Comparison of ENCODE assay signal across 27 cellular contexts in genomic region chr3:133781570-133781969, GRCh38.
"Had no signal": no experiment of that assay in that cellular context is flagged by ENCODE, and none has a peak within 500 bp of the region (broad histone marks: within the 10 kb centered on the region; RNA-seq: fewer than 3 reads in every experiment).

No MANE protein-coding gene starts in this region.

- H3K27me3 ChIP-seq: suprapubic skin, testis, thyroid gland, tibial nerve, transverse colon, upper lobe of left lung, uterus, vagina had no signal

- H3K27ac ChIP-seq: stomach, suprapubic skin, testis, thoracic aorta, thyroid gland, tibial artery, tibial nerve, transverse colon, upper lobe of left lung, upper lobe of right lung, uterus, vagina had no signal

- FAIRE-seq: urothelium cell line had no signal

- DNase-seq: stimulated activated CD4-positive, alpha-beta T cell treated with anti-CD3 and anti-CD28 coated beads, Interleukin-2, amount 100 ng/mL, for 48 hours; stimulated activated CD4-positive, alpha-beta T cell treated with anti-CD3 and anti-CD28 coated beads, Interleukin-4, amount 100 ng/mL, for 1 hour; stimulated activated CD4-positive, alpha-beta T cell treated with anti-CD3 and anti-CD28 coated beads, Interleukin-4, amount 100 ng/mL, for 24 hours; stimulated activated CD4-positive, alpha-beta T cell treated with anti-CD3 and anti-CD28 coated beads, Interleukin-4, amount 100 ng/mL, for 4 hours; stimulated activated CD8-positive, alpha-beta memory T cell treated with anti-CD3 and anti-CD28 coated beads, Interleukin-4, amount 100 ng/mL, for 48 hours; stimulated activated naive B cell treated with anti-CD40 and anti-IgM and Interleukin-4, amounts not matched to agents 10 μg/mL and 1 μg/mL and 100 μg/mL, for 72 hours; stimulated activated naive CD4-positive, alpha-beta T cell; stimulated activated naive CD4-positive, alpha-beta T cell treated with Interleukin-2 at 50 U/mL for 16 hours; stimulated activated naive CD8-positive, alpha-beta T cell treated with anti-CD3 and anti-CD28 coated beads, Interleukin-15, amount 100 ng/mL, for 72 hours; stimulated activated naive CD8-positive, alpha-beta T cell treated with anti-CD3 and anti-CD28 coated beads, Interleukin-15, Interleukin-2, amounts not matched to agents 100 U/mL and 50 U/mL, for 24 hours; stomach; substantia nigra; testis; thyroid gland; tibial artery; transverse colon; trophoblast cell; upper lobe of left lung; upper lobe of right lung; uterus had no signal

- H3K4me1 ChIP-seq: stomach, suprapubic skin, testis, thyroid gland, tibial artery, tibial nerve, transverse colon, upper lobe of left lung, upper lobe of right lung, uterus, vagina had no signal

- H3K36me3 ChIP-seq: stomach, suprapubic skin, thoracic aorta, thyroid gland, tibial artery, tibial nerve, transverse colon, upper lobe of left lung, upper lobe of right lung, uterus, vagina had no signal

- H3K4me3 ChIP-seq: stomach, suprapubic skin, testis, thoracic aorta, thyroid gland, tibial artery, tibial nerve, transverse colon, upper lobe of left lung, upper lobe of right lung, uterus, vagina had no signal

- ATAC-seq: stimulated activated effector memory CD8-positive, alpha-beta T cell treated with anti-CD3 and anti-CD28 coated beads, Interleukin-12 subunit alpha, Interleukin-12 subunit beta, amount 100 ng/mL, for 72 hours; stimulated activated memory B cell treated with anti-CD40 and anti-IgM and Interleukin-4, amounts not matched to agents 10 μg/mL and 1 μg/mL and 100 μg/mL, for 72 hours; stimulated activated naive B cell treated with anti-CD40 and anti-IgM and Interleukin-4, amounts not matched to agents 10 μg/mL and 1 μg/mL and 100 μg/mL, for 72 hours; stimulated activated naive CD8-positive, alpha-beta T cell treated with anti-CD3 and anti-CD28 coated beads, Interleukin-15, amount 100 ng/mL, for 72 hours; stimulated activated naive CD8-positive, alpha-beta T cell treated with anti-CD3 and anti-CD28 coated beads, Interleukin-15, Interleukin-2, amounts not matched to agents 100 U/mL and 50 U/mL, for 24 hours; upper lobe of right lung had no signal

- H3K9me3 ChIP-seq: suprapubic skin, testis, thoracic aorta, thyroid gland, tibial artery, tibial nerve, transverse colon, upper lobe of left lung, upper lobe of right lung, uterus, vagina had no signal
